27 cellular contexts compared by ENCODE assay signal in the genomic region with DNA sequence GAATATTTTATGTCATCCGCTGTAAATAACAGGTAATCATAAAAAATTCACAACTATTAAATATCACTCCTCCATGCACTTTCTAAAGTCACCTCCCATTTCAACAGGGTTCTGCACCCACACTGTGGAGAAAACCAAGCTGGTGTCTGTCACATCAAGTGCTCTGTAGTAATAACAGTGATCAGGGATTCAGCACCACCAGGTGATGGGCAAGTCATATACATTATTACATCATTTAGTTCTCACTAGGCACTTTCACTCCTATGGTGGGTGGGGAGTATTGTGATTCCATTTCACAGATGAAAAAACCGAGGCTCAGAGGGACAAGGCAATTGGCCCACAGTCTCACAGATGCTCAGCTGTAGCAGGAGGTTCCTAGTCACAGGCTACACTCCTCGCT. TPM values are rescaled to one million over a fixed set of nuclear protein-coding genes. Genes with fewer than 3 reads are reported as not detected.
"Had no signal": no experiment of that assay in that cellular context is flagged by ENCODE, and none has a peak within 500 bp of the region (broad histone marks: within the 10 kb centered on the region; RNA-seq: fewer than 3 reads in every experiment).

No MANE protein-coding gene starts in this region.

- H3K9me3 Mint-ChIP-seq: activated B cell treated with CpG ODN at 0.5 μM for 24 hours; activated T-cell treated with anti-CD3 and anti-CD28 coated beads, Interleukin-2, amount 50 U/mL, for 24 hours; activated T-cell treated with anti-CD3 and anti-CD28 coated beads, Interleukin-2, amount 50 U/mL, for 72 hours; T-helper 2 cell treated with Interferon-gamma antibody and Interleukin-4, amounts not matched to agents 5 μg/mL and 100 μg/mL, for 36 hours had no signal

- H3K4me1 Mint-ChIP-seq: activated B cell treated with CpG ODN at 0.5 μM for 24 hours, brain had no signal

- DNase-seq: activated B cell treated with CpG ODN at 0.5 μM for 24 hours; activated CD4-positive, alpha-beta T cell treated with anti-CD3 and anti-CD28 coated beads for 48 hours; activated CD4-positive, alpha-beta T cell treated with anti-CD3 and anti-CD28 coated beads, Interleukin-2, amount 50 U/mL, for 1 hour; activated CD4-positive, alpha-beta T cell treated with anti-CD3 and anti-CD28 coated beads, Interleukin-2, amount 50 U/mL, for 48 hours; activated CD8-positive, alpha-beta memory T cell treated with anti-CD3 and anti-CD28 coated beads, Interleukin-2, amount 50 U/mL, for 48 hours; activated gamma-delta T cell treated with Interleukin-2 at 50 U/mL for 16 hours; activated naive CD4-positive, alpha-beta T cell treated with anti-CD3 and anti-CD28 coated beads, Interleukin-2, amount 50 U/mL, for 16 hours; activated naive CD4-positive, alpha-beta T cell treated with Interleukin-2 at 50 U/mL for 16 hours; activated T-cell treated with anti-CD3 and anti-CD28 coated beads for 4 hours; activated T-cell treated with anti-CD3 and anti-CD28 coated beads, Interleukin-2, amount 50 U/mL, for 24 hours; activated T-cell treated with anti-CD3 and anti-CD28 coated beads, Interleukin-2, amount 50 U/mL, for 72 hours; central memory CD4-positive, alpha-beta T cell; cerebellar nuclear complex; colonic mucosa; effector CD8-positive, alpha-beta T cell; esophagus squamous epithelium; foreskin melanocyte; T-helper 1 cell; T-helper 17 cell; T1000; WERI-Rb-1 had no signal

- ATAC-seq: activated CD4-positive, CD25-positive, alpha-beta regulatory T cell treated with anti-CD3 and anti-CD28 coated beads, Interleukin-2, amount 50 U/mL, for 24 hours; activated T-cell treated with anti-CD3 and anti-CD28 coated beads, Interleukin-2, amount 50 U/mL, for 72 hours; gastroesophageal sphincter; T-helper 17 cell had no signal

- H3K27ac Mint-ChIP-seq: activated B cell treated with CpG ODN at 0.5 μM for 24 hours; activated naive CD8-positive, alpha-beta T cell; activated T-cell treated with anti-CD3 and anti-CD28 coated beads, Interleukin-2, amount 50 U/mL, for 24 hours; activated T-cell treated with anti-CD3 and anti-CD28 coated beads, Interleukin-2, amount 50 U/mL, for 72 hours; brain; T-helper 17 cell; T-helper 2 cell treated with Interferon-gamma antibody and Interleukin-4, amounts not matched to agents 5 μg/mL and 100 μg/mL, for 36 hours had no signal

- H3K4me3 Mint-ChIP-seq: activated B cell treated with CpG ODN at 0.5 μM for 24 hours; activated naive CD8-positive, alpha-beta T cell; activated T-cell treated with anti-CD3 and anti-CD28 coated beads, Interleukin-2, amount 50 U/mL, for 24 hours; activated T-cell treated with anti-CD3 and anti-CD28 coated beads, Interleukin-2, amount 50 U/mL, for 72 hours; brain; T-helper 17 cell; T-helper 2 cell treated with Interferon-gamma antibody and Interleukin-4, amounts not matched to agents 5 μg/mL and 100 μg/mL, for 36 hours had no signal

- H3K36me3 Mint-ChIP-seq: activated naive CD8-positive, alpha-beta T cell; brain had no signal

- H3K27me3 Mint-ChIP-seq: activated T-cell treated with anti-CD3 and anti-CD28 coated beads, Interleukin-2, amount 50 U/mL, for 24 hours; T-helper 17 cell had no signal

RNA-seq across cellular contexts. Expression of a gene that starts 8.7 kb away (rescaled TPM):
- total RNA-seq: activated B cell treated with CpG ODN at 0.5 μM for 24 hours, ascending aorta had no signal
